Comparison of ENCODE assay signal across 8 cellular contexts in the genomic region with DNA sequence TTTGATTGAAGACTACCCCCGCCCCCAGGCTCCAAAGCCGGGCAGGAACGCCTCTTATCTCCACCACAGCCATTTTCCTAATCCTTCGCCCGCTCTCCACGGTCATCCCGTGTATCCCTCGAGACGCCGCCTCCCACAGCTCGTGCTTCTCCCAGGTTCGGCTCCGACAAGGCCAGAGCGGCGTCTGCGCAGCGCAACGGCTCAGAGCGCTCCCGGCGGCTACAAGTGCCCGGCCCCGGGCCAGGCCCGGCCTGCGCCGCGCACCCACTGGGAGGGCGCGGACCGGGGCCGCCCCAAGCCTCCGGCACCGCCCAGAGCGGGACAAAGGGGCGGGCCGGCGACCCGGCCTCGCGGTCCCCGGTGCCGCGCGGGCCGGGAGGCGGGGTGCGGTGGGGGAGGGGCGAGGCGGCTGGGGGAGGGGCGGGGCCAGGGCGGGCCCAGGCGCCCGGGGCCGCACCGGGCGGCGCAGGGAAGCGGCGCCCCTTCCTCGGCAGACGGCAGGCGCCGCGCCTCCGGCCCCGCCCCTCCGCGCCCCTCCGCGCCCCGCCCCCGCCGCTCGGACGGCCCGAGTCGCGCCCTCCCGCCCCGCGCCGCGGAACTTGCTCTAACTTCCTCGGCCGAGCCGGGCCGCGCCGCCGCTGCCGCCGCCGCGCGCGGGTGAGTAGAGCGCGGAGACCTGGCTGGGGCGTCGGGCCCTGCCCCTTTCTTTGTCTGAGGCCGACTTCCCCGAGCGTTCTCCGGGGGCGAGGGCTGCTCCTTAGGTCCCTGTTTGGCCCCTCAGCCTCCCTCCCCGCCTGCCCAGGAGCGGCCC. TPM values are rescaled to one million over a fixed set of nuclear protein-coding genes. Genes with fewer than 3 reads are reported as not detected.
DNase-seq lines count a peak whose midpoint lies in the region; ATAC-seq and TF ChIP-seq lines count a peak whose summit lies in the region.

A gene with protein sequence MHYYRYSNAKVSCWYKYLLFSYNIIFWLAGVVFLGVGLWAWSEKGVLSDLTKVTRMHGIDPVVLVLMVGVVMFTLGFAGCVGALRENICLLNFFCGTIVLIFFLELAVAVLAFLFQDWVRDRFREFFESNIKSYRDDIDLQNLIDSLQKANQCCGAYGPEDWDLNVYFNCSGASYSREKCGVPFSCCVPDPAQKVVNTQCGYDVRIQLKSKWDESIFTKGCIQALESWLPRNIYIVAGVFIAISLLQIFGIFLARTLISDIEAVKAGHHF (plus strand): TSS at position 596 of the 811 bp plus-strand sequence. CDS start 34,924 bp downstream, outside the sequence.

- H3K4me3 ChIP-seq in mesodermal cell (ENCODE audit: extremely low read depth, insufficient read depth, low read length, poor library complexity, severe bottlenecking), result peak within 1 kb of the TSS; percentile 96

- peaks cover 39% of the 10 kb centered on the region for H3K4me1 Mint-ChIP-seq in endothelial cell (ENCODE audit: unreplicated experiment)

- TF ChIP-seq CTCF in endothelial cell (IDR thresholded peaks at IDR 0.05; ENCODE audit: unreplicated experiment), result no peak

- DNase-seq in AG20443 (ENCODE audit: low spot score) (peak; percentile 95), NOMO-1 treated with DMSO at 0.1 percent for 48 hours (lab: John Stamatoyannopoulos, UW; ENCODE audit: unreplicated experiment) (peak; percentile 61), activated T-cell treated with anti-CD3 and anti-CD28 coated beads for 1 hour (ENCODE audit: low read depth) (peak; percentile 68), endothelial cell (ENCODE audit: low spot score) (peak; percentile 81)
- peak; percentile 48 to 54 for DNase-seq in stimulated activated CD8-positive, alpha-beta memory T cell treated with anti-CD3 and anti-CD28 coated beads, Interleukin-2, amount 100 ng/mL, for 1 hour (ENCODE audit: low read depth in 2 of 2)

- WGBS in mesodermal cell (ENCODE audit: insufficient coverage in 2 of 2), 2 experiments, result 1% methylated on average over 56 to 70 of the region's 107 CpGs

- H3K9me3 ChIP-seq in mesodermal cell (ENCODE audit: control insufficient read depth, low read length), result peaks cover 8% of the 10 kb centered on the region

- H3K36me3 ChIP-seq in mesodermal cell (ENCODE audit: control insufficient read depth, insufficient read depth, low read length), result peaks cover 23% of the 10 kb centered on the region

- peak; percentile 70 for ATAC-seq in GM18907 (IDR thresholded peaks at IDR 0.05; ENCODE audit: unreplicated experiment)
- peak; percentile 60 for ATAC-seq in HG03108 (IDR thresholded peaks at IDR 0.05; ENCODE audit: unreplicated experiment)

- peak within 1 kb of the TSS; percentile 91 for H3K27ac Mint-ChIP-seq in endothelial cell (ENCODE audit: unreplicated experiment)

- peaks cover 6% of the 10 kb centered on the region for H3K36me3 Mint-ChIP-seq in endothelial cell (ENCODE audit: low read depth, unreplicated experiment)

- no peaks in the 10 kb centered on the region for H3K9me3 Mint-ChIP-seq in endothelial cell (ENCODE audit: unreplicated experiment)

- peaks cover 38% of the 10 kb centered on the region for H3K4me1 ChIP-seq in mesodermal cell (ENCODE audit: control insufficient read depth, insufficient read depth, low read length, poor library complexity, severe bottlenecking)

- peak within 1 kb of the TSS; percentile 99 for H3K4me3 Mint-ChIP-seq in endothelial cell (ENCODE audit: unreplicated experiment)

- peaks cover 13% of the 10 kb centered on the region for H3K27me3 Mint-ChIP-seq in endothelial cell (ENCODE audit: unreplicated experiment)

- peak within 1 kb of the TSS; percentile 89 for H3K27ac ChIP-seq in mesodermal cell (ENCODE audit: low read depth, low read length, severe bottlenecking)

RNA-seq across cellular contexts. Expression of the gene that starts here (rescaled TPM):
- 147 TPM for total RNA-seq in endothelial cell (ENCODE audit: unreplicated experiment)
- polyA plus RNA-seq in mesodermal cell (2013, experiment 1 of 2), result 117 TPM
- polyA plus RNA-seq in mesodermal cell (2013, experiment 2 of 2), result 90.6 TPM

Comparison
In these comparisons a context has a peak if more than half of its experiments do, and no peak if none do; other contexts are left out.
1. Peak in every context shown above with its lines: DNase-seq, ATAC-seq, H3K4me3 ChIP-seq and H3K27ac ChIP-seq.